Comparison of ENCODE assay signal across 8 cellular contexts in the genomic region with DNA sequence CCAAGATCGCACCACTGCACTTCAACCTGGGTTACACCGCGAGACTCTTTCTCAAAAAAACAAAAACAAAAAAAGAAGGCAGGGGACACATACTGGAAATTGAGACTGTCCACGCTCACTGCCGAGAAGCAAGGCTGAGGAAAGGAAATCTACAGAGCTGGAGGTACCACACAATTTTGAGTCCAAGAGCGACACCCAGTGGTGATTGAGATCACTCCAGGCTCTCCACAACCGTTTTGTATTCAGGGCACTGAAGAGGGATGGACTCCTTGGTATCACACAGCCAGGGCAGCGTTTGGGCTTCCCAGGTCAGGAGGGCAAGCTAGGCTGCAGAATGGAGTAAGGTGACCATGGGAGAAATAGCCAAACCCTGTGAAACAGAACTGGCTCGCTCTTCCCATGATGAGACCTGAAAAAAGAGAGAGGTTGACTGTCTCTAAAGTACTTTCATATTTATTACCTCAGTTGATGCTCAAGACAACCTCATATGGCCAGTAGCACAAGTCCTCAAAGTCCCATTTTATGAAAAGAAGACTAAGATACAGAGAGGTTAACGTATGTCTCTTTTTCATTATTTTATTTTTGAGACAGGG.
DNase-seq lines count a peak whose midpoint lies in the region; ATAC-seq and TF ChIP-seq lines count a peak whose summit lies in the region.

No MANE protein-coding gene starts in this region.

- no peak overlapping the region for H3K27ac Mint-ChIP-seq in activated CD4-positive, alpha-beta T cell treated with anti-CD3 and anti-CD28 coated beads, Interleukin-2, amount 10 ng/mL, durations not matched to agents 7 days and 5 days

- CTCF ChIA-PET in activated CD4-positive, alpha-beta T cell treated with anti-CD3 and anti-CD28 coated beads, Interleukin-2, amount 10 ng/mL, durations not matched to agents 7 days and 5 days (lab: Charles Lee) = interaction anchor here (0.6 to 1.3 kb wide), 6 partner anchors 9 to 806 kb away, joined by 3 to 5 read pairs (median 3); no protein-coding TSS in a partner anchor

- H3K9me3 Mint-ChIP-seq in activated CD4-positive, alpha-beta T cell treated with anti-CD3 and anti-CD28 coated beads, Interleukin-2, amount 10 ng/mL, durations not matched to agents 7 days and 5 days = no peaks in the 10 kb centered on the region

- intact Hi-C loops in dorsolateral prefrontal cortex (cut with DNase I) = loop anchor here (5.0 kb wide), 2 partner anchors 150 to 1115 kb away; partner anchors contain the start of gene ALK (in 2 of the 2)

- no peak overlapping the region for H3K27ac ChIP-seq in HL-60 (replicated peaks)
- H3K27ac ChIP-seq in dorsolateral prefrontal cortex = no peak overlapping the region

- no peak for ATAC-seq in HG03378 (IDR thresholded peaks at IDR 0.05; ENCODE audit: unreplicated experiment)

- peaks cover 4% of the 10 kb centered on the region for H3K27me3 ChIP-seq in HL-60 (ENCODE audit: insufficient read depth, poor library complexity, severe bottlenecking)
- peaks cover 0 to 4% (median 0%) of the 10 kb centered on the region in 45 donors for H3K27me3 ChIP-seq in dorsolateral prefrontal cortex

- no peaks in the 10 kb centered on the region for H3K4me1 Mint-ChIP-seq in activated CD4-positive, alpha-beta T cell treated with anti-CD3 and anti-CD28 coated beads, Interleukin-2, amount 10 ng/mL, durations not matched to agents 7 days and 5 days

- H3K27me3 Mint-ChIP-seq in activated CD4-positive, alpha-beta T cell treated with anti-CD3 and anti-CD28 coated beads, Interleukin-2, amount 10 ng/mL, durations not matched to agents 7 days and 5 days = peaks cover 12% of the 10 kb centered on the region

- no peaks in the 10 kb centered on the region for H3K36me3 Mint-ChIP-seq in activated CD4-positive, alpha-beta T cell treated with anti-CD3 and anti-CD28 coated beads, Interleukin-2, amount 10 ng/mL, durations not matched to agents 7 days and 5 days (ENCODE audit: low read depth)

- H3K4me3 Mint-ChIP-seq in activated CD4-positive, alpha-beta T cell treated with anti-CD3 and anti-CD28 coated beads, Interleukin-2, amount 10 ng/mL, durations not matched to agents 7 days and 5 days = no peak overlapping the region

- H3K4me3 ChIP-seq in HL-60 (replicated peaks; ENCODE audit: insufficient read depth, low read length) = no peak overlapping the region
- no peak overlapping the region for H3K4me3 ChIP-seq in dorsolateral prefrontal cortex

- POLR2A ChIA-PET in activated CD4-positive, alpha-beta T cell treated with anti-CD3 and anti-CD28 coated beads, Interleukin-2, amount 10 ng/mL, durations not matched to agents 7 days and 5 days (lab: Charles Lee) = no interaction called here

- TF ChIP-seq CTCF in GM12873 (IDR thresholded peaks at IDR 0.05; ENCODE audit: insufficient read depth, low read depth, low read length, missing control alignments) = peak; percentile 90
- TF ChIP-seq CTCF in HL-60 (IDR thresholded peaks at IDR 0.05; ENCODE audit: insufficient read depth, low read length) = peak; percentile 63
- TF ChIP-seq CTCF in dorsolateral prefrontal cortex (IDR thresholded peaks at IDR 0.05 in 54 of 56, conservative IDR thresholded peaks at IDR 0.05 in 2 of 56; ENCODE audit: low read depth in 1 of 56, partially characterized antibody in 56 of 56) = peak; percentile 53 to 85 (median 77)

- DNase-seq in HL-60 (ENCODE audit: low read depth in 1 of 2, low spot score in 1 of 2) (peak; percentile 8 to 57), NCI-H748 (lab: John Stamatoyannopoulos, UW; ENCODE audit: unreplicated experiment) (peak; percentile 42), dorsolateral prefrontal cortex (peak; percentile 28 to 86 (median 70)), lung microvascular endothelial cell (ENCODE audit: low read depth in 2 of 2) (peak; percentile 75)
- DNase-seq in activated CD4-positive, alpha-beta T cell treated with anti-CD3 and anti-CD28 coated beads, Interleukin-2, amount 10 ng/mL, durations not matched to agents 7 days and 5 days = peak; percentile 77
- peak; percentile 13 to 15 for DNase-seq in stimulated activated CD8-positive, alpha-beta memory T cell treated with anti-CD3 and anti-CD28 coated beads, Interleukin-2, amount 100 ng/mL, for 1 hour (ENCODE audit: low read depth in 2 of 2)

Comparison
In these comparisons a context has a peak if more than half of its experiments do, and no peak if none do; other contexts are left out.
1. DNase-seq: peak in every context shown above with its lines; median percentile 77 in activated CD4-positive, alpha-beta T cell treated with anti-CD3 and anti-CD28 coated beads, Interleukin-2, amount 10 ng/mL, durations not matched to agents 7 days and 5 days; 75 in lung microvascular endothelial cell; 70 in dorsolateral prefrontal cortex; 42 in NCI-H748; 32 in HL-60; 14 in stimulated activated CD8-positive, alpha-beta memory T cell treated with anti-CD3 and anti-CD28 coated beads, Interleukin-2, amount 100 ng/mL, for 1 hour.